In the genomic region with DNA sequence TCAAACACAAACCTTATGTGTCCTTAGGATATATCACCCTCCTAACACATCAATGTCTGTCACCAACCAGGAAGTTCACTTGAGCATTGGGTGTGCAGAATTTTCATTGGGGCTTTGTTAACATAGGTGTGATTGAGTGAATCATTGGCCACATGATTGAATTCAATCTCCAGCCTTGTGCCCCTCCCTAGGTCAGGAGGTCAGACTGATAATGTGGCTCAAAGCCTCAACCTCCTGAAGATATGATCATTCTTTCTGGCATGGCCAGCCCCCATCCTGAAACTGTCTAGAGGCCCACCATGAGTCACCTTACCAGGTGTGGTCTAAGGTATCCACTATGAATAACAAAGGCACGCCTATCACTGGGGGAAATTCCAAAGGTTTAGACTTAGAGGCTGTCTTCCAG, we compare ENCODE assay signal across 13 cellular contexts.
DNase-seq lines count a peak whose midpoint lies in the region; ATAC-seq, FAIRE-seq and TF ChIP-seq lines count a peak whose summit lies in the region.
"Had no signal": no experiment of that assay in that cellular context is flagged by ENCODE, and none has a peak within 500 bp of the region (broad histone marks: within the 10 kb centered on the region; RNA-seq: fewer than 3 reads in every experiment).

No MANE protein-coding gene starts in this region.

- peaks cover 11% of the 10 kb centered on the region for H4K20me1 ChIP-seq in astrocyte (ENCODE audit: insufficient read depth, low read length)

- H3K4me3 ChIP-seq in HUES64 (ENCODE audit: low read length) (no peak overlapping the region), astrocyte (ENCODE audit: insufficient read depth, low read depth, low read length) (no peak overlapping the region)
- H3K4me3 ChIP-seq: right atrium auricular region had no signal

- peak overlapping the region; percentile 62 for H3K4me2 ChIP-seq in astrocyte (ENCODE audit: low read length)

- H2AFZ ChIP-seq in astrocyte (ENCODE audit: low read depth, low read length), result no peak overlapping the region

- WGBS in HUES64, result 81% methylated on average over 1 of the region's 1 CpG

- H3K4me1 Mint-ChIP-seq in astrocyte (ENCODE audit: low read depth, unreplicated experiment), result peaks cover 13% of the 10 kb centered on the region

- peak; percentile 1 for DNase-seq in EL
- DNase-seq in astrocyte (ENCODE audit: low read depth), result peak; percentile 12
- DNase-seq in mucosa of gallbladder (ENCODE audit: low spot score), result peak; percentile 85
- no peak for DNase-seq in amniotic stem cell (lab: John Stamatoyannopoulos, UW)
- no peak for DNase-seq in HCEC 1CT
- DNase-seq: DMS79, substantia nigra had no signal

- H3K27ac ChIP-seq in HUES64 (ENCODE audit: low read depth, low read length) (peak overlapping the region; percentile 78), astrocyte (ENCODE audit: low read depth, low read length) (peak overlapping the region; percentile 45)
- H3K27ac ChIP-seq: right atrium auricular region had no signal

- H3K36me3 Mint-ChIP-seq in astrocyte (ENCODE audit: low read depth, unreplicated experiment), result peaks cover 14% of the 10 kb centered on the region

- peak overlapping the region; percentile 93 for H3K27ac Mint-ChIP-seq in astrocyte (ENCODE audit: unreplicated experiment)

- H3K27me3 Mint-ChIP-seq in astrocyte (ENCODE audit: low read depth, unreplicated experiment), result no peaks in the 10 kb centered on the region
- H3K27me3 Mint-ChIP-seq: central memory CD8-positive, alpha-beta T cell had no signal

- no peak for TF ChIP-seq CTCF in astrocyte (IDR thresholded peaks at IDR 0.05; ENCODE audit: insufficient read depth, low read depth, low read length)

- H3K9me3 ChIP-seq in HUES64 (ENCODE audit: insufficient read depth, low read depth, low read length) (no peaks in the 10 kb centered on the region), astrocyte (ENCODE audit: insufficient read depth, low read depth, low read length) (no peaks in the 10 kb centered on the region)
- H3K9me3 ChIP-seq: right atrium auricular region had no signal

- peak; percentile 52 for FAIRE-seq in astrocyte (lab: Jason Lieb, UNC)
- FAIRE-seq: TTC549 had no signal

- no peak for ATAC-seq in HG03565 (IDR thresholded peaks at IDR 0.05; ENCODE audit: unreplicated experiment)
- ATAC-seq in GM21367 (IDR thresholded peaks at IDR 0.05; ENCODE audit: unreplicated experiment), result no peak

- no peaks in the 10 kb centered on the region for H3K27me3 ChIP-seq in HUES64 (ENCODE audit: insufficient read depth, low read length)
- H3K27me3 ChIP-seq in astrocyte (ENCODE audit: insufficient read depth, low read length), result no peaks in the 10 kb centered on the region
- H3K27me3 ChIP-seq: right atrium auricular region had no signal

- H3K36me3 ChIP-seq in HUES64 (ENCODE audit: insufficient read depth, low read length) (peaks cover 46% of the 10 kb centered on the region), astrocyte (ENCODE audit: insufficient read depth, low read length) (no peaks in the 10 kb centered on the region)

- H3K4me3 Mint-ChIP-seq in astrocyte (ENCODE audit: unreplicated experiment), result no peak overlapping the region
- H3K4me3 Mint-ChIP-seq: central memory CD8-positive, alpha-beta T cell had no signal

- H3K9ac ChIP-seq in HUES64 (ENCODE audit: low read depth, low read length) (peak overlapping the region; percentile 44; the same call in 1 of the 2 replicates), astrocyte (ENCODE audit: low read length) (no peak overlapping the region)

- peaks cover 59% of the 10 kb centered on the region for H3K4me1 ChIP-seq in HUES64 (ENCODE audit: insufficient read depth, low read length)
- peaks cover 12% of the 10 kb centered on the region for H3K4me1 ChIP-seq in astrocyte (ENCODE audit: insufficient read depth, low read length)
- H3K4me1 ChIP-seq: right atrium auricular region had no signal

- peaks cover 4% of the 10 kb centered on the region for H3K79me2 ChIP-seq in astrocyte (ENCODE audit: insufficient read depth, low read length)

- H3K9me3 Mint-ChIP-seq in astrocyte (ENCODE audit: unreplicated experiment), result no peaks in the 10 kb centered on the region
- H3K9me3 Mint-ChIP-seq: central memory CD8-positive, alpha-beta T cell had no signal

Comparison
In these comparisons a context has a peak if more than half of its experiments do, and no peak if none do; other contexts are left out.
1. DNase-seq: peak in EL (single experiment), astrocyte (single experiment) and mucosa of gallbladder (single experiment); none in amniotic stem cell (single experiment) and HCEC 1CT (single experiment).